Comparison of ENCODE assay signal across 2 cellular contexts in genomic region chr15:92879949-92880725, GRCh38.
TF ChIP-seq lines count a peak whose summit lies in the region.

No MANE protein-coding gene starts in this region.

TF ChIP-seq in HCT116, 20 proteins besides CTCF, POLR2A, EP300 and RAD21:
- TF ChIP-seq SRF (IDR thresholded peaks at IDR 0.05; ENCODE audit: low read depth) = no peak
- TF ChIP-seq EGR1 (IDR thresholded peaks at IDR 0.05; ENCODE audit: low read depth) = no peak
- no peak for TF ChIP-seq ELF1 (IDR thresholded peaks at IDR 0.05; ENCODE audit: borderline replicate concordance, low read depth)
- no peak for TF ChIP-seq EZH2phosphoT487 (IDR thresholded peaks at IDR 0.05; ENCODE audit: borderline replicate concordance)
- no peak for TF ChIP-seq CEBPB (IDR thresholded peaks at IDR 0.05; ENCODE audit: low read depth)
- no peak for TF ChIP-seq EZH2 (IDR thresholded peaks at IDR 0.05)
- no peak for TF ChIP-seq ZNF274 (IDR thresholded peaks at IDR 0.05; ENCODE audit: low read depth, low read length)
TF ChIP-seq in HCT116: peak in this region for 0.

TF ChIP-seq in endothelial cell of umbilical vein, 7 proteins besides CTCF, POLR2A, EP300 and RAD21:
- TF ChIP-seq MAX (IDR thresholded peaks at IDR 0.05; ENCODE audit: insufficient read depth, insufficient read length) (no peak), POLR2AphosphoS5 (IDR thresholded peaks at IDR 0.05; ENCODE audit: insufficient read depth, low read depth, low read length) (no peak), EZH2 (IDR thresholded peaks at IDR 0.05; ENCODE audit: borderline replicate concordance, low read depth, low read length, severe bottlenecking) (no peak), JUN (IDR thresholded peaks at IDR 0.05; ENCODE audit: borderline replicate concordance, insufficient read depth, insufficient read length, low read depth) (no peak), MYC (IDR thresholded peaks at IDR 0.05; ENCODE audit: low read depth, low read length) (no peak), GATA2 (IDR thresholded peaks at IDR 0.05; ENCODE audit: insufficient read depth, insufficient read length, low read depth, low read length) (no peak), FOS (IDR thresholded peaks at IDR 0.05; ENCODE audit: borderline replicate concordance, insufficient read depth, low read length) (no peak)
